Comparison of ENCODE assay signal across 2 cellular contexts in the genomic region with DNA sequence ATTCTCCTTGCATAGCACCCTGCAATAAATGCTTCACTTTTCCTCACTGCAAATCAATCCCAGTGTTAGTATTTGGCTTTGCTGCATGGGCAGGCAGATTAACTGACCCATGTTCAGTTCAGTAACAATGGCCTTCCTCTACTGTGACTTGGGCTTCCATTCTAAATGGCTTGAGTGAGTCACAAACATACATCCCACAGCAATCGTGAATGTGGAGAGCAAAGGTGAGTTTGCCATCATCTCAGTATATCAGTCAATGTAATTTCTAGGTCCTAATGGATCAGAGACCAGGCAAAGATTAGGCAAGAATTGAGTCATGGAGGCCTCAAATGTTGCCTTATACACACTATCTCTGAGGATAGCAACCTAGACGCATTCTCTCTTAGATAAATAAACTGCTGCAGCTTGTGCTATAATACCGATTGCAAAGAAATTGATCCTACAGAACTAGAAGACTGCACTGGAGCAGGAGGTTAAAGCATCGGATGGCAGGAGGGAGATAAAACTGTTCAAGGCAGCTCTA.
TF ChIP-seq lines count a peak whose summit lies in the region.

No MANE protein-coding gene starts in this region.

TF ChIP-seq in GM23338, 12 proteins besides CTCF, POLR2A, EP300 and RAD21 (continues in another document):
- no peak for TF ChIP-seq REST (IDR thresholded peaks at IDR 0.05; ENCODE audit: unreplicated experiment)
- TF ChIP-seq ZNF114 (CRISPR knock-in tag; IDR thresholded peaks at IDR 0.05): no peak
- TF ChIP-seq NANOG (IDR thresholded peaks at IDR 0.05; ENCODE audit: borderline replicate concordance): no peak
- no peak for TF ChIP-seq CREB1 (CRISPR knock-in tag; IDR thresholded peaks at IDR 0.05; ENCODE audit: low read depth)
- no peak for TF ChIP-seq POLR2AphosphoS5 (IDR thresholded peaks at IDR 0.05; ENCODE audit: low read depth)
- TF ChIP-seq ZNF331 (CRISPR knock-in tag; IDR thresholded peaks at IDR 0.05; ENCODE audit: low read depth): no peak
- TF ChIP-seq ETS1 (IDR thresholded peaks at IDR 0.05): no peak
- TF ChIP-seq STAT1 (IDR thresholded peaks at IDR 0.05; ENCODE audit: unreplicated experiment): no peak
- TF ChIP-seq EZH2 (IDR thresholded peaks at IDR 0.05; ENCODE audit: low read depth, unreplicated experiment): no peak

TF ChIP-seq in IMR-90, 13 proteins besides CTCF, POLR2A, EP300 and RAD21 (continued from another document):
- TF ChIP-seq CEBPB (IDR thresholded peaks at IDR 0.05; ENCODE audit: low read depth, low read length) (peak; percentile 92), MAZ (IDR thresholded peaks at IDR 0.05; ENCODE audit: borderline replicate concordance, low read depth, low read length) (no peak), FOS (IDR thresholded peaks at IDR 0.05; ENCODE audit: low read depth, low read length) (peak; percentile 60), RCOR1 (IDR thresholded peaks at IDR 0.05; ENCODE audit: insufficient replicate concordance, low read length) (no peak)
- TF ChIP-seq, protein P1, sequence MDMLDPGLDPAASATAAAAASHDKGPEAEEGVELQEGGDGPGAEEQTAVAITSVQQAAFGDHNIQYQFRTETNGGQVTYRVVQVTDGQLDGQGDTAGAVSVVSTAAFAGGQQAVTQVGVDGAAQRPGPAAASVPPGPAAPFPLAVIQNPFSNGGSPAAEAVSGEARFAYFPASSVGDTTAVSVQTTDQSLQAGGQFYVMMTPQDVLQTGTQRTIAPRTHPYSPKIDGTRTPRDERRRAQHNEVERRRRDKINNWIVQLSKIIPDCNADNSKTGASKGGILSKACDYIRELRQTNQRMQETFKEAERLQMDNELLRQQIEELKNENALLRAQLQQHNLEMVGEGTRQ (IDR thresholded peaks at IDR 0.05; ENCODE audit: low read depth, low read length): no peak
